In the genomic region with DNA sequence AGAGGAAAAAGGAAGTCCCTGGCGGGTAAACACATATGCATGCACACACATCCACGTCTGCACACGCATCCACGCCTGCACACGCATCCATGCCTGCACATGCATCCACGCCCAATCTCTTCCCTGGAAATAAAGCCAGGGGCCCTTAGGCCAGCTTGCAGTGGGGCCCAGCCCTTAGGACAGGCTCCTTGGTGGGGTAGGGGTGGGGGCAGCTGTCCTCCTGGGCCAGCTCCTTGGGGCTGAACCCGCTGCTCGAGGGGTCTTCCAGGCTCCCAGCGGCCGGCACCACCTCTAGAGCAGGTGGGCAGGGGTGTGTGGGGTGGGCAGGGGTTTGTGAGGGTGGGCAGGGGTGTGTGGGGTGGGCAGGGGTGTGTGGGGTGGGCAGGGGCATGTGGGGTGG, we compare ENCODE assay signal across 1 cellular context.
TF ChIP-seq lines count a peak whose summit lies in the region.

No MANE protein-coding gene starts in this region.

TF ChIP-seq in GM12891, 5 proteins besides CTCF, POLR2A, EP300 and RAD21:
- TF ChIP-seq POLR2AphosphoS5 (IDR thresholded peaks at IDR 0.05; ENCODE audit: low read depth, low read length) (no peak), POU2F2 (IDR thresholded peaks at IDR 0.05; ENCODE audit: low read depth, low read length) (no peak), TAF1 (IDR thresholded peaks at IDR 0.05; ENCODE audit: low read depth, low read length) (no peak), SPI1 (IDR thresholded peaks at IDR 0.05; ENCODE audit: low read depth, low read length) (no peak), PAX5 (IDR thresholded peaks at IDR 0.05; ENCODE audit: insufficient read depth, low read length, severe bottlenecking) (no peak)
TF ChIP-seq in GM12891: peak in this region for 0.
